Comparison of ENCODE assay signal across 21 cellular contexts in genomic region chr1:53549287-53549686, GRCh38.
A peak's percentile ranks its signal among the peaks of the same experiment; 100 is the strongest.
DNase-seq lines count a peak whose midpoint lies in the region; ATAC-seq, FAIRE-seq and TF ChIP-seq lines count a peak whose summit lies in the region.
"Had no signal": no experiment of that assay in that cellular context is flagged by ENCODE, and none has a peak within 500 bp of the region (broad histone marks: within the 10 kb centered on the region; RNA-seq: fewer than 3 reads in every experiment).

No MANE protein-coding gene starts in this region.

- TF ChIP-seq CTCF in AG10803 (conservative IDR thresholded peaks at IDR 0.05; ENCODE audit: low read length) = no peak
- TF ChIP-seq CTCF in fibroblast of villous mesenchyme (IDR thresholded peaks at IDR 0.05; ENCODE audit: insufficient read depth, low read depth, low read length) = no peak

- no peak overlapping the region for H3K4me2 ChIP-seq in GM23248 (ENCODE audit: unreplicated experiment)
- H3K4me2 ChIP-seq: PC-9 had no signal

- 9 to 21% methylated on average over 2 of the region's 2 CpGs for WGBS in GM23248 (ENCODE audit: low coverage in 1 of 2, low lambda C conversion rate in 2 of 2, missing lambda C conversion rate in 2 of 2), 2 experiments
- 81% methylated on average over 2 of the region's 2 CpGs for WGBS in small intestine, 3 donors

- no peak overlapping the region for H3K9ac ChIP-seq in GM23248

- H2AFZ ChIP-seq in GM23248 = no peak overlapping the region
- H2AFZ ChIP-seq: PC-9 had no signal

- H3K4me3 ChIP-seq in AG10803 (ENCODE audit: low read length) (no peak overlapping the region), fibroblast of villous mesenchyme (ENCODE audit: low read depth, low read length) (no peak overlapping the region), GM23248 (no peak overlapping the region), small intestine (ENCODE audit: low read depth in 1 of 2, low read length in 2 of 2) (no peak overlapping the region)
- H3K4me3 ChIP-seq: K562, PC-9 had no signal

- in situ Hi-C loops in GM23248 (cut with MboI) = no loop called here

- no peaks in the 10 kb centered on the region for H3F3A ChIP-seq in GM23248 (ENCODE audit: insufficient read depth)

- H3K79me2 ChIP-seq in GM23248 (ENCODE audit: insufficient read depth) = no peaks in the 10 kb centered on the region

- H3K36me3 ChIP-seq in GM23248 (ENCODE audit: low read depth) (no peaks in the 10 kb centered on the region), small intestine (ENCODE audit: control insufficient read depth in 2 of 2, insufficient read depth in 2 of 2, low read length in 2 of 2) (no peaks in the 10 kb centered on the region)

- no peak for FAIRE-seq in small intestine (lab: Jason Lieb, UNC)
- FAIRE-seq: HTR-8/SVneo, K562 had no signal

- DNase-seq in NCI-H2029 treated with DMSO at 0.1 percent for 48 hours (lab: John Stamatoyannopoulos, UW) (peak; percentile 31), NCI-H2029 (lab: John Stamatoyannopoulos, UW) (no peak), AG10803 (ENCODE audit: low read depth) (peak; percentile 40), NCI-H345 (lab: John Stamatoyannopoulos, UW) (peak; percentile 40), fibroblast of villous mesenchyme (ENCODE audit: low read depth) (peak; percentile 59), GM23248 (no peak), small intestine (no peak)
- DNase-seq: Calu3, H7, Kasumi-1, NCI-H1105 treated with DMSO at 0.1 percent for 48 hours, NCI-H2081, NCI-H2171 treated with DMSO at 0.1 percent for 48 hours, NCI-H446, NCI-H526 treated with DMSO at 0.1 percent for 48 hours, PC-9, SHP77 had no signal

- H3K27me3 ChIP-seq in GM23248 (replicated peaks; ENCODE audit: insufficient read depth) (no peaks in the 10 kb centered on the region), small intestine (ENCODE audit: control insufficient read depth in 2 of 2, insufficient read depth in 2 of 2, low read length in 2 of 2) (no peaks in the 10 kb centered on the region)

- H3K4me1 ChIP-seq in GM23248 (ENCODE audit: insufficient read depth) (peaks cover 7% of the 10 kb centered on the region), small intestine (ENCODE audit: control insufficient read depth in 2 of 2, insufficient read depth in 1 of 2, low read depth in 1 of 2, low read length in 1 of 2) (no peaks in the 10 kb centered on the region)

- H3K9me2 ChIP-seq in GM23248 (ENCODE audit: insufficient read depth) = no peaks in the 10 kb centered on the region

- no peaks in the 10 kb centered on the region for H4K20me1 ChIP-seq in GM23248 (ENCODE audit: insufficient read depth)

- no peak for ATAC-seq in GM18519 (IDR thresholded peaks at IDR 0.05; ENCODE audit: low FRiP score, unreplicated experiment)
- ATAC-seq: K562 had no signal

- H3K9me3 ChIP-seq in GM23248 (ENCODE audit: low read depth) (no peaks in the 10 kb centered on the region), small intestine (ENCODE audit: control insufficient read depth, low read depth) (no peaks in the 10 kb centered on the region)

- H3K27ac ChIP-seq in GM23248 (no peak overlapping the region), small intestine (ENCODE audit: low read depth in 1 of 2, low read length in 1 of 2) (no peak overlapping the region)
- H3K27ac ChIP-seq: 22Rv1, PC-9 had no signal

Comparison
In these comparisons a context has a peak if more than half of its experiments do, and no peak if none do; other contexts are left out.
1. DNase-seq: peak in NCI-H2029 treated with DMSO at 0.1 percent for 48 hours (single experiment), AG10803 (single experiment), NCI-H345 (single experiment) and fibroblast of villous mesenchyme (single experiment); none in NCI-H2029 (single experiment), GM23248 (single experiment) and small intestine (single experiment).